ENCODE assay signal across 27 cellular contexts in the genomic region with DNA sequence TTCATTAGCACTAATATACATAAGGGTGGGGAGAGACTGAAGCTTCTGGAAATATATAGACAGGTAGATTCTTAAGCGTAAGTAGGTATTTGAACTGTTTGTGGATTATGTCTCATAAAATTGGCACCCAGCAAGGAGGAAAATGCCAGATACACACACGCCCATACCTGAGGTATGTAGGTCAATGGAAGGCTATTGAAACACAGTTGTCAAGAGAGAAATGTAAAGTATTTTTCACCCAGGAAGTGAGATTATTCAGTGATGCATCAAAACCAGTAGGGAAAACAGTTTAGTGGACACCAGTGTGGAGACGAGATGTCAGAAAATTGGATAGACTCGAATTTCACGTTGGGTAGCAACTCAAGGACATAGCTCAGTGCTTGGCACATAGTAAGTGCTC. TPM values are rescaled to one million over a fixed set of nuclear protein-coding genes. Genes with fewer than 3 reads are reported as not detected.
"Had no signal": no experiment of that assay in that cellular context is flagged by ENCODE, and none has a peak within 500 bp of the region (broad histone marks: within the 10 kb centered on the region; RNA-seq: fewer than 3 reads in every experiment).

No MANE protein-coding gene starts in this region.

- DNase-seq: activated CD4-positive, alpha-beta T cell treated with anti-CD3 and anti-CD28 coated beads for 48 hours; activated CD4-positive, alpha-beta T cell treated with anti-CD3 and anti-CD28 coated beads, Interleukin-2, amount 50 U/mL, for 4 hours; activated CD4-positive, CD25-positive, alpha-beta regulatory T cell treated with anti-CD3 and anti-CD28 coated beads, Interleukin-2, amount 50 U/mL, for 72 hours; activated CD8-positive, alpha-beta T cell treated with anti-CD3 and anti-CD28 coated beads, Interleukin-2, amount 10 ng/mL, durations not matched to agents 7 days and 5 days; activated effector memory CD4-positive, alpha-beta T cell treated with anti-CD3 and anti-CD28 coated beads, Interleukin-2, amount 50 U/mL, for 16 hours; activated naive CD4-positive, alpha-beta T cell treated with Interleukin-2 at 50 U/mL for 16 hours; activated naive CD8-positive, alpha-beta T cell treated with anti-CD3 and anti-CD28 coated beads, Interleukin-2, amount 50 U/mL, for 24 hours; activated T-cell treated with anti-CD3 and anti-CD28 coated beads, Interleukin-2, amount 50 U/mL, for 4 hours; amniotic stem cell; Karpas-422; NCI-H1048; NCI-H146; NCI-H187 treated with DMSO at 0.1 percent for 48 hours; NCI-H2081 treated with DMSO at 0.1 percent for 48 hours; NCI-H446 treated with DMSO at 0.1 percent for 48 hours; NCI-H526; NCI-H774; NK-92 treated with Interleukin-12 subunit alpha and Interleukin-12 subunit beta, amount 100 ng/mL, for 24 hours; OCI-M1; SHP77 treated with DMSO at 0.1 percent for 48 hours had no signal

- H3K4me3 Mint-ChIP-seq: activated CD8-positive, alpha-beta memory T cell treated with anti-CD3 and anti-CD28 coated beads, Interleukin-2, amount 10 ng/mL, durations not matched to agents 7 days and 5 days; activated CD8-positive, alpha-beta T cell treated with anti-CD3 and anti-CD28 coated beads, Interleukin-2, amount 10 ng/mL, durations not matched to agents 7 days and 5 days; activated naive CD8-positive, alpha-beta T cell treated with anti-CD3 and anti-CD28 coated beads, Interleukin-2, amount 50 U/mL, for 24 hours; activated T-cell treated with anti-CD3 and anti-CD28 coated beads, Interleukin-2, amount 50 U/mL, for 4 hours; T-helper 1 cell treated with Interleukin-12 subunit alpha and Interleukin-12 subunit beta and Interleukin-4 antibody, amounts not matched to agents 30 μg/mL and 1 μg/mL, for 36 hours; WTC11 had no signal

- H3K9me3 Mint-ChIP-seq: activated naive CD4-positive, alpha-beta T cell treated with anti-CD3 and anti-CD28 coated beads, Interleukin-2, amount 50 U/mL, for 72 hours; activated naive CD8-positive, alpha-beta T cell treated with anti-CD3 and anti-CD28 coated beads, Interleukin-2, amount 50 U/mL, for 24 hours; activated T-cell treated with anti-CD3 and anti-CD28 coated beads, Interleukin-2, amount 50 U/mL, for 4 hours; T-helper 1 cell treated with Interleukin-12 subunit alpha and Interleukin-12 subunit beta and Interleukin-4 antibody, amounts not matched to agents 30 μg/mL and 1 μg/mL, for 36 hours; WTC11 had no signal

- H3K4me1 ChIP-seq: ascending aorta had no signal

- H3K27ac Mint-ChIP-seq: activated CD8-positive, alpha-beta memory T cell treated with anti-CD3 and anti-CD28 coated beads, Interleukin-2, amount 10 ng/mL, durations not matched to agents 7 days and 5 days; activated CD8-positive, alpha-beta T cell treated with anti-CD3 and anti-CD28 coated beads, Interleukin-2, amount 10 ng/mL, durations not matched to agents 7 days and 5 days; activated naive CD4-positive, alpha-beta T cell treated with anti-CD3 and anti-CD28 coated beads, Interleukin-2, amount 50 U/mL, for 72 hours; activated naive CD8-positive, alpha-beta T cell treated with anti-CD3 and anti-CD28 coated beads, Interleukin-2, amount 50 U/mL, for 24 hours; brain; T-helper 1 cell treated with Interleukin-12 subunit alpha and Interleukin-12 subunit beta and Interleukin-4 antibody, amounts not matched to agents 30 μg/mL and 1 μg/mL, for 36 hours; WTC11 had no signal

- H3K27me3 Mint-ChIP-seq: activated naive CD8-positive, alpha-beta T cell treated with anti-CD3 and anti-CD28 coated beads, Interleukin-2, amount 50 U/mL, for 24 hours had no signal

- H3K27me3 ChIP-seq: ascending aorta, cardiac muscle cell had no signal

- H3K27ac ChIP-seq: ascending aorta, cardiac muscle cell had no signal

- H3K36me3 ChIP-seq: ascending aorta, cardiac muscle cell had no signal

- H3K36me3 Mint-ChIP-seq: activated CD8-positive, alpha-beta memory T cell treated with anti-CD3 and anti-CD28 coated beads, Interleukin-2, amount 10 ng/mL, durations not matched to agents 7 days and 5 days; activated naive CD4-positive, alpha-beta T cell treated with anti-CD3 and anti-CD28 coated beads, Interleukin-2, amount 50 U/mL, for 72 hours; brain; WTC11 had no signal

- H3K4me3 ChIP-seq: ascending aorta, cardiac muscle cell had no signal

- ATAC-seq: activated CD8-positive, alpha-beta memory T cell treated with anti-CD3 and anti-CD28 coated beads, Interleukin-2, amount 10 ng/mL, durations not matched to agents 7 days and 5 days; activated CD8-positive, alpha-beta T cell treated with anti-CD3 and anti-CD28 coated beads, Interleukin-2, amount 10 ng/mL, durations not matched to agents 7 days and 5 days; activated naive CD4-positive, alpha-beta T cell treated with anti-CD3 and anti-CD28 coated beads, Interleukin-2, amount 50 U/mL, for 72 hours; activated naive CD8-positive, alpha-beta T cell treated with anti-CD3 and anti-CD28 coated beads, Interleukin-2, amount 50 U/mL, for 24 hours; activated T-cell treated with anti-CD3 and anti-CD28 coated beads, Interleukin-2, amount 50 U/mL, for 4 hours; WTC11 had no signal

- H3K9me3 ChIP-seq: ascending aorta had no signal

RNA-seq across cellular contexts. Expression of a gene that starts 4.7 kb away (rescaled TPM):
- total RNA-seq: activated CD8-positive, alpha-beta memory T cell treated with anti-CD3 and anti-CD28 coated beads, Interleukin-2, amount 10 ng/mL, durations not matched to agents 7 days and 5 days; activated CD8-positive, alpha-beta T cell treated with anti-CD3 and anti-CD28 coated beads, Interleukin-2, amount 10 ng/mL, durations not matched to agents 7 days and 5 days; activated T-cell treated with anti-CD3 and anti-CD28 coated beads, Interleukin-2, amount 50 U/mL, for 4 hours; ascending aorta had no signal
